In genomic region chr9:89617978-89618377, GRCh38 we compare ENCODE assay signal across 1 cellular context.
TF ChIP-seq lines count a peak whose summit lies in the region.

No MANE protein-coding gene starts in this region.

TF ChIP-seq in liver, 16 proteins besides CTCF, POLR2A, EP300 and RAD21 (continued from another document):
- no peak for TF ChIP-seq ZBTB33 (IDR thresholded peaks at IDR 0.05)
- TF ChIP-seq GABPA (IDR thresholded peaks at IDR 0.05 in 1 of 2, conservative IDR thresholded peaks at IDR 0.05 in 1 of 2): no peak
- no peak for TF ChIP-seq EGR1 (IDR thresholded peaks at IDR 0.05; ENCODE audit: low read depth in 2 of 2)
- TF ChIP-seq JUND (IDR thresholded peaks at IDR 0.05): no peak
- peak; percentile 84 for TF ChIP-seq SP1 (IDR thresholded peaks at IDR 0.05)
- TF ChIP-seq YY1 (IDR thresholded peaks at IDR 0.05): no peak
- no peak for TF ChIP-seq TAF1 (conservative IDR thresholded peaks at IDR 0.05)
- TF ChIP-seq NR2F2 (IDR thresholded peaks at IDR 0.05): no peak
TF ChIP-seq in liver: peak in this region for 4.
